Comparison of ENCODE assay signal across 1 cellular context in the genomic region with DNA sequence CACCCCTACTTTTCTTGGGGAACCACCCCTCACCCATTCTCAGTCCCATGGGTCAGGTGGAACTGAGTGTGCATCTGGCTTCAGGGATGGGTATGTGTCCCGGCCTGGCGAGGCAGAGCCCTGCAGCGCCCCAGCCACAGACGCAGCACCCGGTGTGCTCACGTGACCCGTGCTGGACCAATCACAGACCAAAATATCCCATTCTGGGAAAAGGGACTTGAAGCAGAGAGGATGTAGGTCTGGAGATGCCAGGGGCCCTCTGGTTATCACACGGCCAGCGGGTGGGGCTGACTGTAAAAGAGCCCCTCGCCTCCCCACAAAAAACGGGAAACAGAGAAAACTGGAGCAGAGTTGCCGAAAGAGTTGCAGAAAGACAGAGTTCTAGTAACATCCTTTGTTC.
TF ChIP-seq lines count a peak whose summit lies in the region.

No MANE protein-coding gene starts in this region.

TF ChIP-seq in K562, 482 proteins besides CTCF, POLR2A, EP300 and RAD21 (continued from another document):
- peak; percentile 94 for TF ChIP-seq USF1 (CRISPR knock-in tag; IDR thresholded peaks at IDR 0.05)
- peak; percentile 10 for TF ChIP-seq FOS (IDR thresholded peaks at IDR 0.05; ENCODE audit: extremely low read depth, insufficient read length)
- TF ChIP-seq CBFA2T2 (conservative IDR thresholded peaks at IDR 0.05), result peak; percentile 40
- peak; percentile 95 for TF ChIP-seq USF2 (CRISPR knock-in tag; IDR thresholded peaks at IDR 0.05)
- no peak for TF ChIP-seq EGR1 (conservative IDR thresholded peaks at IDR 0.05)
- TF ChIP-seq TOE1 (IDR thresholded peaks at IDR 0.05; ENCODE audit: borderline replicate concordance), result peak; percentile 89
- no peak for TF ChIP-seq TOE1 (CRISPR knock-in tag; IDR thresholded peaks at IDR 0.05; ENCODE audit: borderline replicate concordance, low read depth)
- no peak for TF ChIP-seq HNRNPL (IDR thresholded peaks at IDR 0.05; ENCODE audit: low read depth, low read length)
- no peak for TF ChIP-seq ZBTB49 (CRISPR knock-in tag; IDR thresholded peaks at IDR 0.05; ENCODE audit: borderline replicate concordance)
TF ChIP-seq in K562: peak in this region for 8.
